In genomic region chr20:64173116-64173515, GRCh38 we compare ENCODE assay signal across 38 cellular contexts. TPM values are rescaled to one million over a fixed set of nuclear protein-coding genes. Genes with fewer than 3 reads are reported as not detected.
"Had no signal": no experiment of that assay in that cellular context is flagged by ENCODE, and none has a peak within 500 bp of the region (broad histone marks: within the 10 kb centered on the region; RNA-seq: fewer than 3 reads in every experiment).

No MANE protein-coding gene starts in this region.

- H3K4me3 ChIP-seq: adrenal gland, body of pancreas, K562, Peyer's patch had no signal

- H3K36me3 ChIP-seq: adrenal gland, Peyer's patch had no signal

- FAIRE-seq: astrocyte, K562 had no signal

- H3K27ac ChIP-seq: adrenal gland, body of pancreas, Peyer's patch, VCaP had no signal

- ATAC-seq: activated naive CD4-positive, alpha-beta T cell treated with anti-CD3 and anti-CD28 coated beads, Interleukin-2, amount 50 U/mL, for 72 hours; activated T-cell treated with anti-CD3 and anti-CD28 coated beads, Interleukin-2, amount 50 U/mL, for 4 hours; body of pancreas; K562; PC-3; Right ventricle myocardium inferior had no signal

- H3K9me3 ChIP-seq: adrenal gland, body of pancreas, Peyer's patch had no signal

- H3K27me3 ChIP-seq: adrenal gland, body of pancreas, Peyer's patch had no signal

- H3K4me1 ChIP-seq: adrenal gland, body of pancreas had no signal

- DNase-seq: activated B cell treated with CpG ODN at 0.5 μM for 24 hours; activated CD4-positive, alpha-beta memory T cell treated with anti-CD3 and anti-CD28 coated beads for 36 hours; activated CD4-positive, alpha-beta T cell treated with anti-CD3 and anti-CD28 coated beads for 4 hours; activated CD4-positive, alpha-beta T cell treated with anti-CD3 and anti-CD28 coated beads, Interleukin-2, amount 50 U/mL, for 1 hour; activated CD4-positive, CD25-positive, alpha-beta regulatory T cell treated with anti-CD3 and anti-CD28 coated beads, Interleukin-2, amount 50 U/mL, for 72 hours; activated CD8-positive, alpha-beta memory T cell treated with anti-CD3 and anti-CD28 coated beads, Interleukin-2, amount 50 U/mL, for 4 hours; activated gamma-delta T cell treated with Interleukin-2 at 50 U/mL for 16 hours; activated naive CD4-positive, alpha-beta T cell treated with anti-CD3 and anti-CD28 coated beads for 36 hours; activated T-cell treated with anti-CD3 and anti-CD28 coated beads for 4 hours; activated T-cell treated with anti-CD3 and anti-CD28 coated beads, Interleukin-2, amount 50 U/mL, for 4 hours; adrenal gland; body of pancreas; NCI-H1092 treated with DMSO at 0.1 percent for 48 hours; NCI-H1417; NCI-H146; NCI-H187; NCI-H2029 treated with DMSO at 0.1 percent for 48 hours; NCI-H2107; NCI-H2171; NCI-H510A; NCI-H526; NCI-H748 treated with DMSO at 0.1 percent for 48 hours; NK-92 treated with Interleukin-12 subunit alpha and Interleukin-12 subunit beta, amount 100 ng/mL, for 24 hours; PC-3; Peyer's patch; RPMI8226; SW 1271; T-helper 1 cell; T-helper 2 cell; T-helper 9 cell had no signal

RNA-seq across cellular contexts. Expression of gene MYT1, which starts 8.9 kb away (rescaled TPM):
- total RNA-seq: activated CD4-positive, alpha-beta memory T cell treated with anti-CD3 and anti-CD28 coated beads for 36 hours; activated T-cell treated with anti-CD3 and anti-CD28 coated beads, Interleukin-2, amount 50 U/mL, for 4 hours; activated T-helper 1 cell treated with anti-CD3 and anti-CD28 coated beads, Interleukin-12 subunit alpha, Interleukin-12 subunit beta, Interleukin-2, Interleukin-4 antibody, amounts not matched to agents 30 ng/mL and 10 ng/mL and 1 ng/mL, durations not matched to agents 14 hours and 24 hours and 36 hours; astrocyte; bronchial epithelial cell; M059J had no signal
